1 cellular context compared by ENCODE assay signal in the genomic region with DNA sequence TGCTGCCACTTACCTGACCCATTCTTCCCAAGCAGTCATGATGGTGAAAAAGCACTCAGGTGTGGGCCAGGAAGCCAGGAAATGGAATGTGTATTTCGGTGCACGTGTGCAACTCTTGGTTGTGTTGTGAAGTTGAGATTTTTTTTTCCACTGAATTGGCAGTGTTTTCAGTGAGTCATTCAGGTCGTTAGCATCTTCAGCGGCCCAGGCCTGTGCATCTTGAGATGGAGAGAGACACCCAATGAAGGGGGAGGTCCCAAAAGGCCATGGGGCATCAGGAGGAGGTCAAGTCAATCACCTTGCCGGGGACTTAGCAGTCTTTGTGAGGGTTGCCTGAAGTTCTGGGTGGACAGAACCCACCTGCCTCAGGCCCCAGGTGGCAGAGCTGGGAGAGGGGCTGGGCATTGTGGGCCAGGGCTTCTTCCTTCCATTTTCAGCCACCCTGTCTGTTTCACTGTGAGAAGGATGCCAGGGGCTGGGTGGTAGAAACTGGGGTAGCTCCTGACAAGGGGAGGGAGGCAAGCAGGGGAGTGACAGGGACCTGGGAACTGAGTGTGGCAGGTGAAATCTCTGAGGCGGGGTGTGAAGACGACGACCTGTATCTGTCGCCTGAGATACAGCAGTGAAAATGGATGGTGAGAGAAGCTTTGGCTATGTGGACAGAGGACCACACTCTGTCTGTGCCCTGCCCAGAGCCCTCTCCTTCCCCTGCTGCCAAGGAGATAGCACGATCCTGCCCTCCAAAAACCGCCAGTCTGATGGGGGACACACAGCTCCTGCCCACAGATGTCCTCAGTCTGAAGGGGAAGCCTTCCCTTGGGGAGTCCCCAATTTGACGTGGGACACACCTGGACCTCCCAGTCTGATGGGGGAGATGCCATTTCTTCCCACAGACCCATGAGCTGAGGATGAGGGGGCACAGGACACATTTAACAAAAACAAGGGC.
TF ChIP-seq lines count a peak whose summit lies in the region.

No MANE protein-coding gene starts in this region.

TF ChIP-seq in IMR-90, 13 proteins besides CTCF, POLR2A, EP300 and RAD21:
- TF ChIP-seq, protein P1, sequence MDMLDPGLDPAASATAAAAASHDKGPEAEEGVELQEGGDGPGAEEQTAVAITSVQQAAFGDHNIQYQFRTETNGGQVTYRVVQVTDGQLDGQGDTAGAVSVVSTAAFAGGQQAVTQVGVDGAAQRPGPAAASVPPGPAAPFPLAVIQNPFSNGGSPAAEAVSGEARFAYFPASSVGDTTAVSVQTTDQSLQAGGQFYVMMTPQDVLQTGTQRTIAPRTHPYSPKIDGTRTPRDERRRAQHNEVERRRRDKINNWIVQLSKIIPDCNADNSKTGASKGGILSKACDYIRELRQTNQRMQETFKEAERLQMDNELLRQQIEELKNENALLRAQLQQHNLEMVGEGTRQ (IDR thresholded peaks at IDR 0.05; ENCODE audit: low read depth, low read length), result no peak
- TF ChIP-seq, protein P2, sequence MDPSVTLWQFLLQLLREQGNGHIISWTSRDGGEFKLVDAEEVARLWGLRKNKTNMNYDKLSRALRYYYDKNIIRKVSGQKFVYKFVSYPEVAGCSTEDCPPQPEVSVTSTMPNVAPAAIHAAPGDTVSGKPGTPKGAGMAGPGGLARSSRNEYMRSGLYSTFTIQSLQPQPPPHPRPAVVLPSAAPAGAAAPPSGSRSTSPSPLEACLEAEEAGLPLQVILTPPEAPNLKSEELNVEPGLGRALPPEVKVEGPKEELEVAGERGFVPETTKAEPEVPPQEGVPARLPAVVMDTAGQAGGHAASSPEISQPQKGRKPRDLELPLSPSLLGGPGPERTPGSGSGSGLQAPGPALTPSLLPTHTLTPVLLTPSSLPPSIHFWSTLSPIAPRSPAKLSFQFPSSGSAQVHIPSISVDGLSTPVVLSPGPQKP (IDR thresholded peaks at IDR 0.05; ENCODE audit: borderline replicate concordance, low read depth, low read length), result no peak
- TF ChIP-seq MAZ (IDR thresholded peaks at IDR 0.05; ENCODE audit: borderline replicate concordance, low read depth, low read length) (no peak), NFE2L2 (IDR thresholded peaks at IDR 0.05; ENCODE audit: low read depth, low read length) (no peak), CEBPB (IDR thresholded peaks at IDR 0.05; ENCODE audit: low read depth, low read length) (no peak), SMC3 (IDR thresholded peaks at IDR 0.05; ENCODE audit: low read depth, low read length) (no peak), MAFK (IDR thresholded peaks at IDR 0.05; ENCODE audit: low read depth, low read length) (no peak)
